ENCODE assay signal across 28 cellular contexts in the genomic region with DNA sequence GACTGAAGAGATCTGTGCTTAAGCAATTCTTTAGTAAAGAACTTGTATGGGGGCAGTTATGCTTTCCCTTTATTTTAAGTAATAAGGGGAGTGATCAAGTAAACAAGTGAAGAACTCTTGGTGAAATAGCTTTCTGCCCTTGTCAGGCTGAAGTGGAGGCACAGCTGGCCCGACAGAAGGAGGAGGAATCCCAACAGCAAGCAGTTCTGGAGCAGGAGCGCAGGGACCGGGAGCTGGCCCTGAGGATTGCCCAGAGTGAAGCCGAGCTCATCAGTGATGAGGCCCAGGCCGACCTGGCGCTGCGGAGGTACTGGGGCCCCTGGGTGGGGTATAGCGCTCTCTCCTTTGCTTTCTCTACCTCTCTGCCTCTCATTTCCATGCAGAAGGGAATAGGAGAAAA.
"Had no signal": no experiment of that assay in that cellular context is flagged by ENCODE, and none has a peak within 500 bp of the region (broad histone marks: within the 10 kb centered on the region; RNA-seq: fewer than 3 reads in every experiment).

No MANE protein-coding gene starts in this region.

- H3K27me3 Mint-ChIP-seq: activated CD8-positive, alpha-beta T cell treated with anti-CD3 and anti-CD28 coated beads for 36 hours; activated T-helper 17 cell treated with anti-CD3 and anti-CD28 coated beads, Interleukin-2, amount 50 U/mL, for 72 hours; dendritic cell treated with granulocyte-macrophage colony-stimulating factor and Interleukin-4, amounts not matched to agents 40 ng/mL and 50 ng/mL, for 4 days; memory B cell; progenitor cell of endocrine pancreas; stimulated activated naive CD8-positive, alpha-beta T cell treated with anti-CD3 and anti-CD28 coated beads, Interleukin-15, Interleukin-2, amounts not matched to agents 100 ng/mL and 50 ng/mL, for 24 hours; T-helper 17 cell had no signal

- H3K27me3 ChIP-seq: brain microvascular endothelial cell, ovary had no signal

- H3K9me3 Mint-ChIP-seq: activated B cell treated with CpG ODN at 0.5 μM for 24 hours; activated CD8-positive, alpha-beta T cell treated with anti-CD3 and anti-CD28 coated beads for 36 hours; activated T-cell treated with anti-CD3 and anti-CD28 coated beads, Interleukin-2, amount 50 U/mL, for 4 hours; activated T-helper 17 cell treated with anti-CD3 and anti-CD28 coated beads, Interleukin-2, amount 50 U/mL, for 72 hours; dendritic cell treated with granulocyte-macrophage colony-stimulating factor and Interleukin-4, amounts not matched to agents 40 ng/mL and 50 ng/mL, for 4 days; endodermal cell; memory B cell; stimulated activated effector memory CD8-positive, alpha-beta T cell treated with anti-CD3 and anti-CD28 coated beads, Interleukin-12 subunit alpha, Interleukin-12 subunit beta, amount 100 ng/mL, for 72 hours; stimulated activated naive CD8-positive, alpha-beta T cell treated with anti-CD3 and anti-CD28 coated beads, Interleukin-15, Interleukin-2, amounts not matched to agents 100 ng/mL and 50 ng/mL, for 24 hours had no signal

- H3K4me3 Mint-ChIP-seq: activated B cell treated with CpG ODN at 0.5 μM for 24 hours; activated CD8-positive, alpha-beta T cell treated with anti-CD3 and anti-CD28 coated beads for 36 hours; activated T-cell treated with anti-CD3 and anti-CD28 coated beads, Interleukin-2, amount 50 U/mL, for 4 hours; activated T-helper 17 cell treated with anti-CD3 and anti-CD28 coated beads, Interleukin-2, amount 50 U/mL, for 72 hours; dendritic cell treated with granulocyte-macrophage colony-stimulating factor and Interleukin-4, amounts not matched to agents 40 ng/mL and 50 ng/mL, for 4 days; endodermal cell; memory B cell; naive thymus-derived CD4-positive, alpha-beta T cell; stimulated activated effector memory CD8-positive, alpha-beta T cell treated with anti-CD3 and anti-CD28 coated beads, Interleukin-12 subunit alpha, Interleukin-12 subunit beta, amount 100 ng/mL, for 72 hours; stimulated activated naive CD8-positive, alpha-beta T cell treated with anti-CD3 and anti-CD28 coated beads, Interleukin-15, Interleukin-2, amounts not matched to agents 100 ng/mL and 50 ng/mL, for 24 hours; T-helper 17 cell had no signal

- H3K27ac ChIP-seq: brain microvascular endothelial cell, left ventricle myocardium inferior, ovary had no signal

- H3K4me3 ChIP-seq: left ventricle myocardium inferior, ovary had no signal

- H3K9me3 ChIP-seq: left ventricle myocardium inferior, ovary had no signal

- H3K4me1 Mint-ChIP-seq: activated B cell treated with CpG ODN at 0.5 μM for 24 hours; activated T-helper 17 cell treated with anti-CD3 and anti-CD28 coated beads, Interleukin-2, amount 50 U/mL, for 72 hours; endodermal cell; stimulated activated effector memory CD8-positive, alpha-beta T cell treated with anti-CD3 and anti-CD28 coated beads, Interleukin-12 subunit alpha, Interleukin-12 subunit beta, amount 100 ng/mL, for 72 hours had no signal

- H3K27ac Mint-ChIP-seq: activated B cell treated with CpG ODN at 0.5 μM for 24 hours; activated CD8-positive, alpha-beta T cell treated with anti-CD3 and anti-CD28 coated beads for 36 hours; activated T-helper 17 cell treated with anti-CD3 and anti-CD28 coated beads, Interleukin-2, amount 50 U/mL, for 72 hours; dendritic cell treated with granulocyte-macrophage colony-stimulating factor and Interleukin-4, amounts not matched to agents 40 ng/mL and 50 ng/mL, for 4 days; endodermal cell; memory B cell; naive thymus-derived CD4-positive, alpha-beta T cell; progenitor cell of endocrine pancreas; stimulated activated effector memory CD8-positive, alpha-beta T cell treated with anti-CD3 and anti-CD28 coated beads, Interleukin-12 subunit alpha, Interleukin-12 subunit beta, amount 100 ng/mL, for 72 hours; stimulated activated naive CD8-positive, alpha-beta T cell treated with anti-CD3 and anti-CD28 coated beads, Interleukin-15, Interleukin-2, amounts not matched to agents 100 ng/mL and 50 ng/mL, for 24 hours; T-helper 17 cell had no signal

- ATAC-seq: activated CD8-positive, alpha-beta T cell treated with anti-CD3 and anti-CD28 coated beads for 36 hours; activated T-cell treated with anti-CD3 and anti-CD28 coated beads, Interleukin-2, amount 50 U/mL, for 4 hours; activated T-helper 17 cell treated with anti-CD3 and anti-CD28 coated beads, Interleukin-2, amount 50 U/mL, for 72 hours; esophagus mucosa; naive thymus-derived CD4-positive, alpha-beta T cell; sciatic nerve; stimulated activated effector memory CD8-positive, alpha-beta T cell treated with anti-CD3 and anti-CD28 coated beads, Interleukin-12 subunit alpha, Interleukin-12 subunit beta, amount 100 ng/mL, for 72 hours; T-helper 17 cell had no signal

- DNase-seq: activated B cell treated with CpG ODN at 0.5 μM for 24 hours; activated CD4-positive, alpha-beta T cell treated with anti-CD3 and anti-CD28 coated beads, Interleukin-2, amount 50 U/mL, for 1 hour; activated CD8-positive, alpha-beta T cell treated with anti-CD3 and anti-CD28 coated beads for 36 hours; activated gamma-delta T cell treated with Interleukin-2 at 50 U/mL for 16 hours; activated naive CD4-positive, alpha-beta T cell treated with anti-CD3 and anti-CD28 coated beads, Interleukin-2, amount 50 U/mL, for 16 hours; activated T-cell treated with anti-CD3 and anti-CD28 coated beads, Interleukin-2, amount 50 U/mL, for 4 hours; amniotic stem cell; brain microvascular endothelial cell; endodermal cell; foreskin fibroblast; left ventricle myocardium inferior; midbrain; naive thymus-derived CD4-positive, alpha-beta T cell; ovary; small intestine; stimulated activated CD4-positive, alpha-beta T cell treated with anti-CD3 and anti-CD28 coated beads, Interleukin-4, amount 100 ng/mL, for 24 hours; T-helper 17 cell; T1000 had no signal

- FAIRE-seq: astrocyte, islet of Langerhans, small intestine had no signal

- H3K36me3 ChIP-seq: ovary had no signal

- H3K36me3 Mint-ChIP-seq: memory B cell; naive thymus-derived CD4-positive, alpha-beta T cell had no signal
